8 cellular contexts compared by ENCODE assay signal in the genomic region with DNA sequence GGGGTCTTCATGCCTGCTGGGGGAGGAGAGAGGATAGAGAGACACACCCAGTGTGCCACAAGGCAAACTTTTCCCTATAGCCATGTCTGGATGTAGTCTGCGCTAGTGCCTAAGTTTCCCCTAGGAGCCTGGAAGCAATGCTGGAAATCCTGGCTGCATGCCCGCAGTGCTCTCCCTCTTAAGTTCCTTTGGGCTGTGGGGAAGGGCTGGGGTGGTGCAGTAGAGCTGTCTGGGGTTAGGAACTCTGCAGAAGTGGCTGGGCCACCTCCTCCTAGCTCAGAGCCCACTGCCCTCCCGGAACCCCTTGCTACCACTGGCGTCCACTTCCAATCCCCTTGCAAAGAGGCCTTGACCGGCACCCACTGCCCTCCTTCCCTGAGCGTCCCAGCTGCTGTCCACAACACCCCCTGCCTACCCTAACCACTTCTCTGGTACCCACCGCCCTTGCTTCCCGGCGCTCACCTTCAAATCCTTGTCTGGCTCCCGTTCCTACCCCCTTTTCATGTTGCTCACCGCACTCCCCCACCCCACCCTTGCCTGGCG. TPM values are rescaled to one million over a fixed set of nuclear protein-coding genes. Genes with fewer than 3 reads are reported as not detected.
DNase-seq lines count a peak whose midpoint lies in the region; ATAC-seq and TF ChIP-seq lines count a peak whose summit lies in the region.
"Not testable (repeated sequence)": the region's sequence is repeated elsewhere in the genome, so short reads cannot be mapped to it uniquely, and the experiment has no call there.

No MANE protein-coding gene starts in this region.

- H3K4me3 ChIP-seq in NB4 (ENCODE audit: low read depth, low read length) (peak overlapping the region; percentile 71), cardiac muscle cell (peak overlapping the region; percentile 59), rectal smooth muscle tissue (ENCODE audit: low read length) (peak overlapping the region; percentile 74), urinary bladder (ENCODE audit: low read depth, low read length) (peak overlapping the region; percentile 70)

- not testable (repeated sequence) for H3K27me3 Mint-ChIP-seq in activated CD4-positive, alpha-beta memory T cell treated with anti-CD3 and anti-CD28 coated beads, Interleukin-2, amount 10 ng/mL, durations not matched to agents 7 days and 5 days; chondrocyte (ENCODE audit: low read depth); memory B cell

- peaks cover 17% of the 10 kb centered on the region for H3K36me3 Mint-ChIP-seq in activated CD4-positive, alpha-beta memory T cell treated with anti-CD3 and anti-CD28 coated beads, Interleukin-2, amount 10 ng/mL, durations not matched to agents 7 days and 5 days (ENCODE audit: low read depth)
- not testable (repeated sequence) for H3K36me3 Mint-ChIP-seq in chondrocyte (ENCODE audit: low read depth); memory B cell

- H3K27ac ChIP-seq in cardiac muscle cell (peak overlapping the region; percentile 96), rectal smooth muscle tissue (ENCODE audit: low read depth, low read length) (peak overlapping the region; percentile 67)
- not testable (repeated sequence) for H3K27ac ChIP-seq in urinary bladder (ENCODE audit: low read depth)

- H3K4me1 ChIP-seq in cardiac muscle cell (ENCODE audit: low read depth); rectal smooth muscle tissue (ENCODE audit: control insufficient read depth, insufficient read depth, low read length); urinary bladder (ENCODE audit: insufficient read depth): not testable (repeated sequence)

- not testable (repeated sequence) for H3K9ac ChIP-seq in rectal smooth muscle tissue (ENCODE audit: low read length)

- H3K4me1 Mint-ChIP-seq in activated CD4-positive, alpha-beta memory T cell treated with anti-CD3 and anti-CD28 coated beads, Interleukin-2, amount 10 ng/mL, durations not matched to agents 7 days and 5 days, result peaks cover 10% of the 10 kb centered on the region
- H3K4me1 Mint-ChIP-seq in chondrocyte (ENCODE audit: low read depth), result not testable (repeated sequence)
- H3K4me1 Mint-ChIP-seq in memory B cell, result peaks cover 23% of the 10 kb centered on the region

- H3K4me3 Mint-ChIP-seq in activated CD4-positive, alpha-beta memory T cell treated with anti-CD3 and anti-CD28 coated beads, Interleukin-2, amount 10 ng/mL, durations not matched to agents 7 days and 5 days, result peak overlapping the region; percentile 85
- H3K4me3 Mint-ChIP-seq in chondrocyte (ENCODE audit: unreplicated experiment) (peak overlapping the region; percentile 91), memory B cell (peak overlapping the region; percentile 97)

- DNase-seq in ELF-1 (ENCODE audit: low read depth, low spot score), result peak; percentile 36
- DNase-seq in NB4 (ENCODE audit: low read depth); activated CD4-positive, alpha-beta memory T cell treated with anti-CD3 and anti-CD28 coated beads, Interleukin-2, amount 10 ng/mL, durations not matched to agents 7 days and 5 days; chondrocyte (ENCODE audit: low spot score); memory B cell (ENCODE audit: low spot score in 2 of 2): not testable (repeated sequence)
- DNase-seq in cardiac muscle cell (ENCODE audit: low read depth in 1 of 2, low spot score in 1 of 2), result peak in 1 of 2 donors; percentile 7

- H3K27me3 ChIP-seq in cardiac muscle cell; rectal smooth muscle tissue (ENCODE audit: control insufficient read depth, insufficient read depth, low read length): not testable (repeated sequence)

- H3K9me3 Mint-ChIP-seq in activated CD4-positive, alpha-beta memory T cell treated with anti-CD3 and anti-CD28 coated beads, Interleukin-2, amount 10 ng/mL, durations not matched to agents 7 days and 5 days; chondrocyte (ENCODE audit: low read depth); memory B cell: not testable (repeated sequence)

- ATAC-seq in memory B cell (ENCODE audit: low read depth), result not testable (repeated sequence)

- CTCF ChIA-PET in activated CD4-positive, alpha-beta memory T cell treated with anti-CD3 and anti-CD28 coated beads, Interleukin-2, amount 10 ng/mL, durations not matched to agents 7 days and 5 days (lab: Charles Lee), result not testable (repeated sequence)

- 0% methylated on average over 10 of the region's 12 CpGs for WGBS in urinary bladder

- not testable (repeated sequence) for TF ChIP-seq POLR2A in NB4 (IDR thresholded peaks at IDR 0.05; ENCODE audit: extremely low read depth, insufficient read length)

- POLR2A ChIA-PET in activated CD4-positive, alpha-beta memory T cell treated with anti-CD3 and anti-CD28 coated beads, Interleukin-2, amount 10 ng/mL, durations not matched to agents 7 days and 5 days (lab: Charles Lee), result not testable (repeated sequence)

- peak overlapping the region; percentile 80 for H3K27ac Mint-ChIP-seq in activated CD4-positive, alpha-beta memory T cell treated with anti-CD3 and anti-CD28 coated beads, Interleukin-2, amount 10 ng/mL, durations not matched to agents 7 days and 5 days
- H3K27ac Mint-ChIP-seq in chondrocyte (ENCODE audit: unreplicated experiment) (peak overlapping the region; percentile 93), memory B cell (peak overlapping the region; percentile 92)

- not testable (repeated sequence) for TF ChIP-seq CTCF in NB4 (IDR thresholded peaks at IDR 0.05; ENCODE audit: low read depth, low read length); chondrocyte (IDR thresholded peaks at IDR 0.05); cardiac muscle cell (IDR thresholded peaks at IDR 0.05; ENCODE audit: low read depth, low read length)

- not testable (repeated sequence) for H3K36me3 ChIP-seq in cardiac muscle cell; rectal smooth muscle tissue (ENCODE audit: control insufficient read depth, insufficient read depth, low read length); urinary bladder (ENCODE audit: insufficient read depth)

- not testable (repeated sequence) for H3K9me3 ChIP-seq in cardiac muscle cell (ENCODE audit: low read depth)

RNA-seq across cellular contexts. Expression of a gene that starts 0.7 kb away (rescaled TPM):
- total RNA-seq in activated CD4-positive, alpha-beta memory T cell treated with anti-CD3 and anti-CD28 coated beads, Interleukin-2, amount 10 ng/mL, durations not matched to agents 7 days and 5 days, result 10 to 100 TPM; 11.7 to 12.1 TPM
- total RNA-seq in chondrocyte, result 12.9 to 24.2 TPM (median 13.9 TPM) in 3 replicates
- 19.2 and 20.8 TPM in 2 replicates for total RNA-seq in cardiac muscle cell
- 33.3 and 41.8 TPM in 2 replicates for polyA plus RNA-seq in cardiac muscle cell
- total RNA-seq in urinary bladder, result 11.9 TPM
- polyA plus RNA-seq in urinary bladder, result 14.7 TPM

RNA-seq across cellular contexts. Expression of a gene that starts 16.5 kb away (rescaled TPM):
- total RNA-seq in activated CD4-positive, alpha-beta memory T cell treated with anti-CD3 and anti-CD28 coated beads, Interleukin-2, amount 10 ng/mL, durations not matched to agents 7 days and 5 days, result under 1 TPM; 0.81 to 0.85 TPM
- 0.54 to 2.3 TPM (median 1.0 TPM) in 3 replicates for total RNA-seq in chondrocyte
- 0.51 and 1.3 TPM in 2 replicates for total RNA-seq in cardiac muscle cell
- polyA plus RNA-seq in cardiac muscle cell, result 2.3 and 2.5 TPM in 2 replicates
- 2.6 TPM for total RNA-seq in urinary bladder
- 0.54 TPM for polyA plus RNA-seq in urinary bladder
